ENCODE assay signal across 10 cellular contexts in genomic region chr15:39770748-39771689, GRCh38. TPM values are rescaled to one million over a fixed set of nuclear protein-coding genes. Genes with fewer than 3 reads are reported as not detected.
DNase-seq lines count a peak whose midpoint lies in the region; ATAC-seq and TF ChIP-seq lines count a peak whose summit lies in the region.
"Had no signal": no experiment of that assay in that cellular context is flagged by ENCODE, and none has a peak within 500 bp of the region (broad histone marks: within the 10 kb centered on the region; RNA-seq: fewer than 3 reads in every experiment).

No MANE protein-coding gene starts in this region.

- H3K36me3 Mint-ChIP-seq in glutamatergic neuron (ENCODE audit: unreplicated experiment): peaks cover 5% of the 10 kb centered on the region

- H3K27me3 Mint-ChIP-seq in glutamatergic neuron (ENCODE audit: unreplicated experiment): peaks cover 7% of the 10 kb centered on the region

- H3K9me3 Mint-ChIP-seq in glutamatergic neuron (ENCODE audit: unreplicated experiment): peaks cover 7% of the 10 kb centered on the region

- DNase-seq in GM04504 (ENCODE audit: low read depth) (peak; percentile 96), glutamatergic neuron (peak; percentile 41), skeletal muscle cell (ENCODE audit: low read depth) (peak; percentile 87), NCI-H2081 treated with DMSO at 0.1 percent for 48 hours (lab: John Stamatoyannopoulos, UW) (no peak)
- DNase-seq: stimulated activated CD4-positive, alpha-beta T cell treated with anti-CD3 and anti-CD28 coated beads, Interleukin-4, amount 100 ng/mL, for 1 hour had no signal

- no peak for TF ChIP-seq CTCF in glutamatergic neuron (IDR thresholded peaks at IDR 0.05; ENCODE audit: partially characterized antibody, unreplicated experiment)

- peak overlapping the region; percentile 50 for H3K4me3 Mint-ChIP-seq in glutamatergic neuron (ENCODE audit: unreplicated experiment)

- peak; percentile 93 for ATAC-seq in SK-N-SH treated with all-trans-retinoic acid at 6 μM for 48 hours
- ATAC-seq in HG02870 (IDR thresholded peaks at IDR 0.05; ENCODE audit: unreplicated experiment): no peak
- no peak for ATAC-seq in GM21576 (IDR thresholded peaks at IDR 0.05; ENCODE audit: unreplicated experiment)
- no peak for ATAC-seq in HG03159 (IDR thresholded peaks at IDR 0.05; ENCODE audit: unreplicated experiment)

- peaks cover 23% of the 10 kb centered on the region for H3K4me1 Mint-ChIP-seq in glutamatergic neuron (ENCODE audit: low read depth, unreplicated experiment)

- H3K4me3 ChIP-seq in skeletal muscle cell (ENCODE audit: low read depth, low read length): no peak overlapping the region
- H3K4me3 ChIP-seq: HAP-1 had no signal

- peak overlapping the region; percentile 83 for H3K27ac Mint-ChIP-seq in glutamatergic neuron (ENCODE audit: unreplicated experiment)

TF ChIP-seq in SK-N-SH treated with all-trans-retinoic acid at 6 μM for 48 hours, 23 proteins besides CTCF, POLR2A, EP300 and RAD21:
- TF ChIP-seq RARB (CRISPR knock-in tag; IDR thresholded peaks at IDR 0.05): no peak

RNA-seq across cellular contexts. Expression of gene FSIP1, which starts 11.6 kb away (rescaled TPM):
- total RNA-seq in glutamatergic neuron (ENCODE audit: unreplicated experiment): 1.5 TPM
